In the genomic region with DNA sequence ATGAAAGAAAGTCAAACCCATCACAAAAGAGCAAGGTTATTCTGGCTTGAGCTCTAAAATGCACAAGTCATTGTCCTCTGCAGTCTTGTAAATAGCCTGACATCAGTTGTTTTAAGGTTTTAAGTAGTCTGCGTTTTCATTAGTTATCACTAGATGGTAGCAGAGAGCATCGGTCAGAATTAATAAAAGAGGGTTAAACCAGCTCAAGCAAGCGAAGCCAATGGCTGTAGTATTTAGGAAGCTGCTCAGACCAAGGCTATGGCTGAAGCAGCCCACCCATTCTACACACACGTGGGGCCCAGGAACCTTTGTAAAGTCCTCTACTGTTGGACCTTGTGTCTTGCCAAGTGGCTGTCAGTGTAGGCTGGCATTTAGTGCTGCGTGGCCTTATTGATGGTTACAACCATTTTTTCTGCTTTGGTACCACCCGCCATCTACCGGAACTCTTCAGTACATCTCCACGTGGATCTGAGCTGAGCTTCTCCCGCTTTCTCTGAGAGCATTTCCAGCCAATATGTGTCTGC, we compare ENCODE assay signal across 8 cellular contexts. TPM values are rescaled to one million over a fixed set of nuclear protein-coding genes. Genes with fewer than 3 reads are reported as not detected.
A peak's percentile ranks its signal among the peaks of the same experiment; 100 is the strongest.
DNase-seq lines count a peak whose midpoint lies in the region; ATAC-seq, FAIRE-seq and TF ChIP-seq lines count a peak whose summit lies in the region.

No MANE protein-coding gene starts in this region.

- POLR2A ChIA-PET in GM12878 (lab: Charles Lee): interaction anchor here (0.5 to 0.6 kb wide), 2 partner anchors 75 to 388 kb away, joined by 4 read pairs; no protein-coding TSS in a partner anchor
- POLR2A ChIA-PET in activated CD4-positive, alpha-beta T cell treated with anti-CD3 and anti-CD28 coated beads, Interleukin-2, amount 10 ng/mL, durations not matched to agents 7 days and 5 days (lab: Charles Lee): no interaction called here

- no peak overlapping the region for H3K4me3 Mint-ChIP-seq in immature natural killer cell
- no peak overlapping the region for H3K4me3 Mint-ChIP-seq in activated CD4-positive, alpha-beta T cell treated with anti-CD3 and anti-CD28 coated beads, Interleukin-2, amount 10 ng/mL, durations not matched to agents 7 days and 5 days

- RAD21 ChIA-PET in GM12878 (lab: Charles Lee; ENCODE audit: unreplicated experiment): interaction anchor here (0.6 to 1.5 kb wide), 4 partner anchors 13 to 1461 kb away, joined by 3 to 10 read pairs (median 5); a partner anchor contains a TSS

- no peak overlapping the region for H3K4me3 ChIP-seq in HL-60 (replicated peaks; ENCODE audit: insufficient read depth, low read length)
- no peak overlapping the region for H3K4me3 ChIP-seq in GM12878
- H3K4me3 ChIP-seq in stomach: no peak overlapping the region

- H3K27me3 Mint-ChIP-seq in immature natural killer cell (ENCODE audit: low read depth in 3 of 3): peaks cover 2 to 4% (median 3%) of the 10 kb centered on the region in 3 donors
- no peaks in the 10 kb centered on the region for H3K27me3 Mint-ChIP-seq in activated CD4-positive, alpha-beta T cell treated with anti-CD3 and anti-CD28 coated beads, Interleukin-2, amount 10 ng/mL, durations not matched to agents 7 days and 5 days

- peak; percentile 60 for TF ChIP-seq RAD21 in GM12878 (IDR thresholded peaks at IDR 0.05; ENCODE audit: insufficient read depth, low read depth, low read length)

- in situ Hi-C loops in GM12878 (cut with MboI): loop anchor here (5.0 kb wide), 1 partner anchor 240 kb away; no protein-coding TSS in a partner anchor

- H3K36me3 Mint-ChIP-seq in immature natural killer cell: no peaks in the 10 kb centered on the region
- no peaks in the 10 kb centered on the region for H3K36me3 Mint-ChIP-seq in activated CD4-positive, alpha-beta T cell treated with anti-CD3 and anti-CD28 coated beads, Interleukin-2, amount 10 ng/mL, durations not matched to agents 7 days and 5 days (ENCODE audit: low read depth)

- H2AFZ ChIP-seq in GM12878 (ENCODE audit: control insufficient read depth, low read depth, low read length): peak overlapping the region; percentile 66

- H3K36me3 ChIP-seq in GM12878 (ENCODE audit: control insufficient read depth in 2 of 2, insufficient read depth in 2 of 2, low read length in 1 of 2): no peaks in the 10 kb centered on the region
- H3K36me3 ChIP-seq in stomach: no peaks in the 10 kb centered on the region

- no peak overlapping the region for H3K27ac ChIP-seq in HL-60 (replicated peaks)
- H3K27ac ChIP-seq in GM12878 (ENCODE audit: control insufficient read depth, insufficient read depth): no peak overlapping the region
- peak overlapping the region in 1 of 5 donors; percentile 25 for H3K27ac ChIP-seq in stomach

- TF ChIP-seq EP300 in GM12878 (IDR thresholded peaks at IDR 0.05; ENCODE audit: borderline replicate concordance in 1 of 2, control insufficient read depth in 1 of 2, low read depth in 2 of 2, low read length in 2 of 2) (no peak), stomach (IDR thresholded peaks at IDR 0.05) (no peak)

- H3K4me2 ChIP-seq in GM12878 (ENCODE audit: control insufficient read depth, insufficient read depth): no peak overlapping the region

- peak; percentile 89 for ATAC-seq in GM12878
- no peak for ATAC-seq in GM21526 (IDR thresholded peaks at IDR 0.05; ENCODE audit: low FRiP score, unreplicated experiment)

- peak; percentile 31 for TF ChIP-seq CTCF in HL-60 (IDR thresholded peaks at IDR 0.05; ENCODE audit: insufficient read depth, low read length)
- peak; percentile 61 to 65 (median 61) for TF ChIP-seq CTCF in GM12878 (IDR thresholded peaks at IDR 0.05 in 2 of 3, conservative IDR thresholded peaks at IDR 0.05 in 1 of 3; ENCODE audit: control insufficient read depth in 2 of 3, extremely low read depth in 1 of 3, insufficient read depth in 1 of 3, low read depth in 3 of 3, low read length in 3 of 3)
- TF ChIP-seq CTCF in stomach (IDR thresholded peaks at IDR 0.05): peak in 4 of 7 experiments; percentile 40 to 70 (median 56)

- DNase-seq in DMS153 (lab: John Stamatoyannopoulos, UW) (peak; percentile 57), HL-60 (ENCODE audit: low read depth in 1 of 2, low spot score in 1 of 2) (peak; percentile 15 to 18), NCI-H526 treated with DMSO at 0.1 percent for 48 hours (lab: John Stamatoyannopoulos, UW) (peak; percentile 59), GM12878 (ENCODE audit: low read depth, low spot score) (no peak), immature natural killer cell (peak; percentile 9 to 23 (median 21)), stomach (no peak)
- DNase-seq in activated CD4-positive, alpha-beta T cell treated with anti-CD3 and anti-CD28 coated beads, Interleukin-2, amount 10 ng/mL, durations not matched to agents 7 days and 5 days: no peak

- no peaks in the 10 kb centered on the region for H3K9me3 Mint-ChIP-seq in immature natural killer cell
- peaks cover 7% of the 10 kb centered on the region for H3K9me3 Mint-ChIP-seq in activated CD4-positive, alpha-beta T cell treated with anti-CD3 and anti-CD28 coated beads, Interleukin-2, amount 10 ng/mL, durations not matched to agents 7 days and 5 days

- intact Hi-C loops in GM12878 (cut with micrococcal nuclease; ENCODE audit: unreplicated experiment) (loop anchor here (5.0 to 10.0 kb wide), 2 partner anchors 57 to 240 kb away; a partner anchor contains a TSS), stomach (cut with DNase I; ENCODE audit: low total_unique reads) (no loop called here)

- no peak overlapping the region for H3K9ac ChIP-seq in GM12878 (ENCODE audit: control insufficient read depth, insufficient read depth, low read length)

- TF ChIP-seq POLR2A in GM12878 (IDR thresholded peaks at IDR 0.05; ENCODE audit: low read depth, low read length) (no peak), stomach (IDR thresholded peaks at IDR 0.05) (no peak)

- no peaks in the 10 kb centered on the region for H4K20me1 ChIP-seq in GM12878 (ENCODE audit: control insufficient read depth, insufficient read depth)

- H3K27ac Mint-ChIP-seq in immature natural killer cell: peak overlapping the region in 4 of 6 donors; percentile 4 to 28 (median 12)
- no peak overlapping the region for H3K27ac Mint-ChIP-seq in activated CD4-positive, alpha-beta T cell treated with anti-CD3 and anti-CD28 coated beads, Interleukin-2, amount 10 ng/mL, durations not matched to agents 7 days and 5 days

- CTCF ChIA-PET in GM12878 (lab: Yijun Ruan, JAX): interaction anchor here (0.6 to 3.1 kb wide), 24 partner anchors 11 to 239 kb away, joined by 3 to 29 read pairs (median 4); a partner anchor contains a TSS
- CTCF ChIA-PET in activated CD4-positive, alpha-beta T cell treated with anti-CD3 and anti-CD28 coated beads, Interleukin-2, amount 10 ng/mL, durations not matched to agents 7 days and 5 days (lab: Charles Lee): interaction anchor here (0.6 to 1.6 kb wide), 5 partner anchors 13 to 63 kb away, joined by 3 to 6 read pairs (median 3); a partner anchor contains a TSS

- H3K4me1 Mint-ChIP-seq in immature natural killer cell: peaks cover 0 to 4% of the 10 kb centered on the region in 2 donors
- peaks cover 7% of the 10 kb centered on the region for H3K4me1 Mint-ChIP-seq in activated CD4-positive, alpha-beta T cell treated with anti-CD3 and anti-CD28 coated beads, Interleukin-2, amount 10 ng/mL, durations not matched to agents 7 days and 5 days

- FAIRE-seq in GM12878 (lab: Jason Lieb, UNC): peak; percentile 95

- SMC1A ChIA-PET in GM12878 (lab: Charles Lee; ENCODE audit: uncharacterized antibody, unreplicated experiment): interaction anchor here (0.9 to 2.0 kb wide), 6 partner anchors 13 to 246 kb away, joined by 3 to 9 read pairs (median 4); a partner anchor contains a TSS

- no peaks in the 10 kb centered on the region; the same call in 2 of the 3 replicates for H3K9me3 ChIP-seq in GM12878 (replicated peaks; ENCODE audit: control insufficient read depth, insufficient read depth, low read length)
- no peaks in the 10 kb centered on the region for H3K9me3 ChIP-seq in stomach

- BruUV-seq in GM12878 (replicated peaks; lab: Mats Ljungman, UMichigan): no TSS peak

- no peaks in the 10 kb centered on the region for H3K79me2 ChIP-seq in GM12878 (ENCODE audit: control insufficient read depth, insufficient read depth, low read length)

- peaks cover 3% of the 10 kb centered on the region; the same call in 1 of the 2 replicates for H3K4me1 ChIP-seq in GM12878 (ENCODE audit: control insufficient read depth, insufficient read depth, low read length)
- H3K4me1 ChIP-seq in stomach: peaks cover 0 to 8% (median 3%) of the 10 kb centered on the region in 4 donors

- WGBS in GM12878 (ENCODE audit: insufficient coverage, insufficient replicate concordance, low lambda C conversion rate, missing lambda C conversion rate): 1% methylated on average over 9 of the region's 9 CpGs
- 24 to 28% (median 27%) methylated on average over 9 of the region's 9 CpGs for WGBS in stomach, 5 donors

- H3K27me3 ChIP-seq in HL-60 (ENCODE audit: insufficient read depth, poor library complexity, severe bottlenecking) (no peaks in the 10 kb centered on the region), GM12878 (replicated peaks in 1 of 2; ENCODE audit: control insufficient read depth in 2 of 2, insufficient read depth in 2 of 2, low read length in 1 of 2) (no peaks in the 10 kb centered on the region), stomach (no peaks in the 10 kb centered on the region)

RNA-seq across cellular contexts. Expression of a gene that starts 13.3 kb away (rescaled TPM):
- total RNA-seq in GM12878 (2013; cell fraction: nucleolus; rRNA removed): 8.2 and 9.9 TPM in 2 replicates
- total RNA-seq in GM12878 (2014; rRNA removed) (6.2 and 7.6 TPM in 2 replicates), GM12878 (2014; rRNA removed; fragmentation: Illumina TruSeq; extraction: Trizol) (7.6 and 8.9 TPM in 2 replicates), GM12878 (2021) (5.2 and 5.5 TPM in 2 replicates), stomach (10 to 100 TPM in 4 of 5 donors, under 1 TPM in 1; 0.89 to 42.0 (median 16.5) TPM)
- 4.5 TPM for polyA plus RNA-seq in GM12878 (2011; ENCODE audit: low read depth)
- polyA plus RNA-seq in GM12878 (2011; rRNA removed) (5.6 and 5.7 TPM in 2 replicates), GM12878 (2014; fragmentation: Illumina TruSeq; extraction: Trizol) (6.9 and 7.6 TPM in 2 replicates), GM12878 (2014; fragmentation: Nextera tagmentation; extraction: Ambion mirVana) (1 to 10 TPM; 2.7 to 3.0 TPM), GM12878 (2014; rRNA removed) (3.9 and 4.4 TPM in 2 replicates), GM12878 (2016; fragmentation: Nextera tagmentation; extraction: Ambion mirVana) (1 to 10 TPM; 6.0 to 6.7 TPM), immature natural killer cell (1 to 10 TPM; 3.4 to 8.5 (median 3.7) TPM), stomach (10 to 100 TPM in 1 of 3 donors, 1 to 10 TPM in 2; 7.4 to 11.2 (median 9.5) TPM)
- polyA plus RNA-seq in GM12878 (2011; cell fraction: cytosol; rRNA removed): 3.5 and 3.8 TPM in 2 replicates
- 4.7 and 4.9 TPM in 2 replicates for polyA plus RNA-seq in GM12878 (2011; cell fraction: nucleus; rRNA removed)
- polyA plus RNA-seq in GM12878 (2012): 3.8 and 5.7 TPM in 2 replicates
- polyA minus RNA-seq in GM12878 (2011; rRNA and poly(A)+ RNA removed): 7.9 and 9.9 TPM in 2 replicates
- 3.3 and 4.3 TPM in 2 replicates for polyA minus RNA-seq in GM12878 (2011; cell fraction: cytosol; rRNA and poly(A)+ RNA removed)
- 1.8 and 2.4 TPM in 2 replicates for polyA minus RNA-seq in GM12878 (2011; cell fraction: nucleus; rRNA and poly(A)+ RNA removed)
- 1 to 10 TPM; 4.4 to 4.9 TPM for total RNA-seq in activated CD4-positive, alpha-beta T cell treated with anti-CD3 and anti-CD28 coated beads, Interleukin-2, amount 10 ng/mL, durations not matched to agents 7 days and 5 days

RNA-seq across cellular contexts. Expression of a gene that starts 20.3 kb away (rescaled TPM):
- total RNA-seq in GM12878 (2013; cell fraction: nucleolus; rRNA removed): not detected in 2 replicates
- total RNA-seq in GM12878 (2014; rRNA removed): not detected in 2 replicates
- total RNA-seq in GM12878 (2014; rRNA removed; fragmentation: Illumina TruSeq; extraction: Trizol): not detected in 2 replicates
- total RNA-seq in GM12878 (2021): not detected in 2 replicates
- not detected for polyA plus RNA-seq in GM12878 (2011; ENCODE audit: low read depth)
- polyA plus RNA-seq in GM12878 (2011; rRNA removed): not detected in 2 replicates
- not detected in 2 replicates for polyA plus RNA-seq in GM12878 (2011; cell fraction: cytosol; rRNA removed)
- polyA plus RNA-seq in GM12878 (2011; cell fraction: nucleus; rRNA removed): not detected in 2 replicates
- not detected in 2 replicates for polyA plus RNA-seq in GM12878 (2012)
- 0.25 TPM in 1 of 2 replicates, not detected in the other for polyA plus RNA-seq in GM12878 (2014; fragmentation: Illumina TruSeq; extraction: Trizol)
- polyA plus RNA-seq in GM12878 (2014; fragmentation: Nextera tagmentation; extraction: Ambion mirVana): not detected
- polyA plus RNA-seq in GM12878 (2014; rRNA removed): not detected in 2 replicates
- polyA plus RNA-seq in GM12878 (2016; fragmentation: Nextera tagmentation; extraction: Ambion mirVana): not detected
- not detected in 2 replicates for polyA minus RNA-seq in GM12878 (2011; rRNA and poly(A)+ RNA removed)
- not detected in 2 replicates for polyA minus RNA-seq in GM12878 (2011; cell fraction: cytosol; rRNA and poly(A)+ RNA removed)
- polyA minus RNA-seq in GM12878 (2011; cell fraction: nucleus; rRNA and poly(A)+ RNA removed): not detected in 2 replicates
- polyA plus RNA-seq in immature natural killer cell: not detected
- under 1 TPM in 1 of 5 donors, not detected in 4; 0.58 TPM for total RNA-seq in stomach
- under 1 TPM in 2 of 3 donors, not detected in 1; 0.19 to 0.23 TPM for polyA plus RNA-seq in stomach
- total RNA-seq in activated CD4-positive, alpha-beta T cell treated with anti-CD3 and anti-CD28 coated beads, Interleukin-2, amount 10 ng/mL, durations not matched to agents 7 days and 5 days: not detected

RNA-seq across cellular contexts. Expression of a gene that starts 46.2 kb away (rescaled TPM):
- 5.0 and 5.1 TPM in 2 replicates for total RNA-seq in GM12878 (2013; cell fraction: nucleolus; rRNA removed)
- 0.62 and 0.71 TPM in 2 replicates for total RNA-seq in GM12878 (2014; rRNA removed)
- total RNA-seq in GM12878 (2014; rRNA removed; fragmentation: Illumina TruSeq; extraction: Trizol): 1.6 and 1.7 TPM in 2 replicates
- 0.90 and 1.2 TPM in 2 replicates for total RNA-seq in GM12878 (2021)
- polyA plus RNA-seq in GM12878 (2011; ENCODE audit: low read depth): 1.2 TPM
- polyA plus RNA-seq in GM12878 (2011; rRNA removed): 1.9 and 2.8 TPM in 2 replicates
- polyA plus RNA-seq in GM12878 (2011; cell fraction: cytosol; rRNA removed): 0.70 and 0.82 TPM in 2 replicates
- 1.1 and 1.2 TPM in 2 replicates for polyA plus RNA-seq in GM12878 (2011; cell fraction: nucleus; rRNA removed)
- 1.7 and 2.3 TPM in 2 replicates for polyA plus RNA-seq in GM12878 (2012)
- 1.3 and 1.5 TPM in 2 replicates for polyA plus RNA-seq in GM12878 (2014; fragmentation: Illumina TruSeq; extraction: Trizol)
- 1 to 10 TPM in 1 of 2 experiments, under 1 TPM in 1; 0.68 to 1.7 TPM for polyA plus RNA-seq in GM12878 (2014; fragmentation: Nextera tagmentation; extraction: Ambion mirVana)
- 0.58 and 1.0 TPM in 2 replicates for polyA plus RNA-seq in GM12878 (2014; rRNA removed)
- polyA plus RNA-seq in GM12878 (2016; fragmentation: Nextera tagmentation; extraction: Ambion mirVana): 1 to 10 TPM; 1.2 to 1.4 TPM
- polyA minus RNA-seq in GM12878 (2011; rRNA and poly(A)+ RNA removed): 1.8 and 2.6 TPM in 2 replicates
- 0.80 and 0.83 TPM in 2 replicates for polyA minus RNA-seq in GM12878 (2011; cell fraction: cytosol; rRNA and poly(A)+ RNA removed)
- 0.60 and 0.86 TPM in 2 replicates for polyA minus RNA-seq in GM12878 (2011; cell fraction: nucleus; rRNA and poly(A)+ RNA removed)
- 1 to 10 TPM; 3.2 to 7.1 (median 3.8) TPM for polyA plus RNA-seq in immature natural killer cell
- 10 to 100 TPM in 1 of 5 donors, 1 to 10 TPM in 3, under 1 TPM in 1; 0.58 to 11.2 (median 2.6) TPM for total RNA-seq in stomach
- 1 to 10 TPM; 1.2 to 2.4 (median 1.9) TPM for polyA plus RNA-seq in stomach
- 1 to 10 TPM; 2.2 to 3.2 TPM for total RNA-seq in activated CD4-positive, alpha-beta T cell treated with anti-CD3 and anti-CD28 coated beads, Interleukin-2, amount 10 ng/mL, durations not matched to agents 7 days and 5 days

RNA-seq across cellular contexts. Expression of a gene that starts 57.3 kb away (rescaled TPM):
- total RNA-seq in GM12878 (2013; cell fraction: nucleolus; rRNA removed): 6.4 and 7.9 TPM in 2 replicates
- total RNA-seq in GM12878 (2014; rRNA removed): 4.1 and 4.3 TPM in 2 replicates
- total RNA-seq in GM12878 (2014; rRNA removed; fragmentation: Illumina TruSeq; extraction: Trizol): 4.7 and 4.9 TPM in 2 replicates
- total RNA-seq in GM12878 (2021): 2.8 and 3.1 TPM in 2 replicates
- polyA plus RNA-seq in GM12878 (2011; ENCODE audit: low read depth): 3.0 TPM
- polyA plus RNA-seq in GM12878 (2011; rRNA removed): 2.7 and 2.9 TPM in 2 replicates
- 2.1 and 2.3 TPM in 2 replicates for polyA plus RNA-seq in GM12878 (2011; cell fraction: cytosol; rRNA removed)
- polyA plus RNA-seq in GM12878 (2011; cell fraction: nucleus; rRNA removed): 2.8 and 3.2 TPM in 2 replicates
- 1.8 and 2.0 TPM in 2 replicates for polyA plus RNA-seq in GM12878 (2012)
- 3.6 and 4.2 TPM in 2 replicates for polyA plus RNA-seq in GM12878 (2014; fragmentation: Illumina TruSeq; extraction: Trizol)
- polyA plus RNA-seq in GM12878 (2014; fragmentation: Nextera tagmentation; extraction: Ambion mirVana): 1 to 10 TPM; 1.9 TPM
- polyA plus RNA-seq in GM12878 (2014; rRNA removed): 3.1 and 3.2 TPM in 2 replicates
- 1 to 10 TPM; 2.6 to 3.5 TPM for polyA plus RNA-seq in GM12878 (2016; fragmentation: Nextera tagmentation; extraction: Ambion mirVana)
- 4.7 and 8.6 TPM in 2 replicates for polyA minus RNA-seq in GM12878 (2011; rRNA and poly(A)+ RNA removed)
- 1.4 and 1.5 TPM in 2 replicates for polyA minus RNA-seq in GM12878 (2011; cell fraction: cytosol; rRNA and poly(A)+ RNA removed)
- polyA minus RNA-seq in GM12878 (2011; cell fraction: nucleus; rRNA and poly(A)+ RNA removed): 0.97 and 3.1 TPM in 2 replicates
- polyA plus RNA-seq in immature natural killer cell: 1 to 10 TPM in 2 of 3 donors, not detected in 1; 1.1 to 2.1 TPM
- total RNA-seq in stomach: 10 to 100 TPM in 2 of 5 donors, 1 to 10 TPM in 2, under 1 TPM in 1; 0.29 to 65.3 (median 6.5) TPM
- 1 to 10 TPM; 2.0 to 2.4 (median 2.3) TPM for polyA plus RNA-seq in stomach
- 1 to 10 TPM; 4.6 to 5.6 TPM for total RNA-seq in activated CD4-positive, alpha-beta T cell treated with anti-CD3 and anti-CD28 coated beads, Interleukin-2, amount 10 ng/mL, durations not matched to agents 7 days and 5 days

Comparison
In these comparisons a context has a peak if more than half of its experiments do, and no peak if none do; other contexts are left out.
1. DNase-seq: peak in DMS153 (single experiment), HL-60 (2 of 2), NCI-H526 treated with DMSO at 0.1 percent for 48 hours (single experiment) and immature natural killer cell (3 of 3); none in GM12878 (single experiment), stomach (single experiment) and activated CD4-positive, alpha-beta T cell treated with anti-CD3 and anti-CD28 coated beads, Interleukin-2, amount 10 ng/mL, durations not matched to agents 7 days and 5 days (single experiment).
2. Peak in every context shown above with its lines, with median percentiles within 50 percentile points of each other: CTCF ChIP-seq.